ENCODE assay signal across 8 cellular contexts in the genomic region with DNA sequence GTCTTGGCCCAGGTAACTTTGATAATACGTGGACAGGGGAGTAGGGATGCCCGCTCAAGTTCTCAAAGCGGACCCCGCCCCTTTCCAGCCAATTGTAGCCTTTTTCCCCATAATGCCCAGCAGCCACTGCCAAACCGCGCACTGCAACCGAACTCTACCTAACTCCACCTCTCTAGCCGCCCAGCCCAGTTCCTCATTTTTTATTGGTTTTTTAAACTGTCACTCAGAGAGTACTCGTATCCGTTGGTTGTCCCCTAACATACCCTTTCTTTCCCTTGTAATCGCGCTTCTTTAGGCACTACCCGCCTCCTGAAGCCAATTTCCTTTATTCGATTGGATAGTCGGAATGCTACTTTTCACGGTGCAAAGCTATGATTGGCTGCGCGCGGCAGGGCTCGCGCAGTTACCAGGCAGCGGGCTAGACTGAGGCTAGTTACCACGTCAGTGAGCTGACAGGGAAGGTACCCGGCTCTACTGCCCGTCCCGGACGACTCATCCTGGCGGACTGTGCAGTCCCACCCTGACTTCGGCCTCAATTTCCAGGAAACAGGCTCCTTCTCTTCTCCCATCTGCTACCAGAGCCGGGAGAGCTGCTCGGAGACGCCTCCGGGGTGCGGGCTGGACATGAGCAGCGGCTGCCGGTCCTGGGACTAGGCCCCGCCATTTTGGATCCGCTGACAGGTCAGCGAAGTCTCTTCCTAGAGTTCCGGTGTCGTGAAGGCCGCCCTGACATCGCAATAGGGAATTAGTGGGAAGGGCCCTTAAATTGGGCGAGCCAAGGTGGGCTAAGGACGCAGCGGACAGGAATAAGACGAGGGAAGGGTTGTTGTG. TPM values are rescaled to one million over a fixed set of nuclear protein-coding genes. Genes with fewer than 3 reads are reported as not detected.
DNase-seq lines count a peak whose midpoint lies in the region; TF ChIP-seq lines count a peak whose summit lies in the region.

A gene with protein sequence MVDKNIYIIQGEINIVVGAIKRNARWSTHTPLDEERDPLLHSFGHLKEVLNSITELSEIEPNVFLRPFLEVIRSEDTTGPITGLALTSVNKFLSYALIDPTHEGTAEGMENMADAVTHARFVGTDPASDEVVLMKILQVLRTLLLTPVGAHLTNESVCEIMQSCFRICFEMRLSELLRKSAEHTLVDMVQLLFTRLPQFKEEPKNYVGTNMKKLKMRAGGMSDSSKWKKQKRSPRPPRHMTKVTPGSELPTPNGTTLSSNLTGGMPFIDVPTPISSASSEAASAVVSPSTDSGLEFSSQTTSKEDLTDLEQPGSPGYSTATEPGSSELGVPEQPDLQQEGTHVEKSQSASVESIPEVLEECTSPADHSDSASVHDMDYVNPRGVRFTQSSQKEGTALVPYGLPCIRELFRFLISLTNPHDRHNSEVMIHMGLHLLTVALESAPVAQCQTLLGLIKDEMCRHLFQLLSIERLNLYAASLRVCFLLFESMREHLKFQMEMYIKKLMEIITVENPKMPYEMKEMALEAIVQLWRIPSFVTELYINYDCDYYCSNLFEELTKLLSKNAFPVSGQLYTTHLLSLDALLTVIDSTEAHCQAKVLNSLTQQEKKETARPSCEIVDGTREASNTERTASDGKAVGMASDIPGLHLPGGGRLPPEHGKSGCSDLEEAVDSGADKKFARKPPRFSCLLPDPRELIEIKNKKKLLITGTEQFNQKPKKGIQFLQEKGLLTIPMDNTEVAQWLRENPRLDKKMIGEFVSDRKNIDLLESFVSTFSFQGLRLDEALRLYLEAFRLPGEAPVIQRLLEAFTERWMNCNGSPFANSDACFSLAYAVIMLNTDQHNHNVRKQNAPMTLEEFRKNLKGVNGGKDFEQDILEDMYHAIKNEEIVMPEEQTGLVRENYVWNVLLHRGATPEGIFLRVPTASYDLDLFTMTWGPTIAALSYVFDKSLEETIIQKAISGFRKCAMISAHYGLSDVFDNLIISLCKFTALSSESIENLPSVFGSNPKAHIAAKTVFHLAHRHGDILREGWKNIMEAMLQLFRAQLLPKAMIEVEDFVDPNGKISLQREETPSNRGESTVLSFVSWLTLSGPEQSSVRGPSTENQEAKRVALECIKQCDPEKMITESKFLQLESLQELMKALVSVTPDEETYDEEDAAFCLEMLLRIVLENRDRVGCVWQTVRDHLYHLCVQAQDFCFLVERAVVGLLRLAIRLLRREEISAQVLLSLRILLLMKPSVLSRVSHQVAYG (N-terminal part only) (plus strand): TSS at position 432 of the 831 bp plus-strand sequence. CDS start 13,407 bp downstream, outside the sequence.

- DNase-seq in HAP-1 (ENCODE audit: low spot score in 2 of 2) (peak; percentile 96 to 100), MM.1S (peak; percentile 100), SIG-M5 (lab: John Stamatoyannopoulos, UW) (peak; percentile 98), activated gamma-delta T cell (lab: John Stamatoyannopoulos, UW) (peak; percentile 69), fibroblast of the aortic adventitia (ENCODE audit: low read depth) (peak; percentile 100)

- peak within 1 kb of the TSS; percentile 88 for H3K9ac ChIP-seq in ES-I3 (ENCODE audit: low read depth, low read length)
- peak within 1 kb of the TSS; percentile 83 for H3K9ac ChIP-seq in MM.1S (ENCODE audit: low read length)

- TF ChIP-seq CTCF in MM.1S (IDR thresholded peaks at IDR 0.05; ENCODE audit: low read length), result no peak
- no peak for TF ChIP-seq CTCF in fibroblast of the aortic adventitia (IDR thresholded peaks at IDR 0.05; ENCODE audit: insufficient read depth, low read length)
- no peak for TF ChIP-seq CTCF in nephron (IDR thresholded peaks at IDR 0.05; ENCODE audit: unreplicated experiment in 3 of 3)

- H3K36me3 ChIP-seq in ES-I3 (ENCODE audit: insufficient read depth, low read length), result no peaks in the 10 kb centered on the region
- H3K36me3 ChIP-seq in HAP-1 (replicated peaks), result peaks cover 4% of the 10 kb centered on the region
- no peaks in the 10 kb centered on the region for H3K36me3 ChIP-seq in MM.1S (replicated peaks; ENCODE audit: insufficient read depth, low read length)

- H3K27ac Mint-ChIP-seq in nephron, result peak within 1 kb of the TSS; percentile 25 to 92 (median 61)
- H3K27ac Mint-ChIP-seq in stimulated activated naive CD8-positive, alpha-beta T cell treated with anti-CD3 and anti-CD28 coated beads, Interleukin-15, Interleukin-2, amounts not matched to agents 100 ng/mL and 50 ng/mL, for 24 hours, result peak within 1 kb of the TSS; percentile 94

- peaks cover 50% of the 10 kb centered on the region for H3K79me2 ChIP-seq in MM.1S (ENCODE audit: low read length)

- H3K27me3 Mint-ChIP-seq in nephron (ENCODE audit: low read depth), result peaks cover 14% of the 10 kb centered on the region
- peaks cover 17% of the 10 kb centered on the region for H3K27me3 Mint-ChIP-seq in stimulated activated naive CD8-positive, alpha-beta T cell treated with anti-CD3 and anti-CD28 coated beads, Interleukin-15, Interleukin-2, amounts not matched to agents 100 ng/mL and 50 ng/mL, for 24 hours

- no peaks in the 10 kb centered on the region for H3K9me3 Mint-ChIP-seq in nephron
- no peaks in the 10 kb centered on the region for H3K9me3 Mint-ChIP-seq in stimulated activated naive CD8-positive, alpha-beta T cell treated with anti-CD3 and anti-CD28 coated beads, Interleukin-15, Interleukin-2, amounts not matched to agents 100 ng/mL and 50 ng/mL, for 24 hours

- H3K4me3 ChIP-seq in HAP-1, result peak within 1 kb of the TSS; percentile 92
- peak within 1 kb of the TSS; percentile 78 for H3K4me3 ChIP-seq in MM.1S (ENCODE audit: low read length)
- H3K4me3 ChIP-seq in fibroblast of the aortic adventitia (ENCODE audit: low read depth, low read length), result peak within 1 kb of the TSS; percentile 100

- no peaks in the 10 kb centered on the region for H3F3A ChIP-seq in MM.1S (ENCODE audit: insufficient read depth, low read length)

- H3K27ac ChIP-seq in MM.1S (ENCODE audit: low read length), result peak within 1 kb of the TSS; percentile 72

- peak within 1 kb of the TSS; percentile 97 to 99 (median 97) for H3K4me3 Mint-ChIP-seq in nephron
- H3K4me3 Mint-ChIP-seq in stimulated activated naive CD8-positive, alpha-beta T cell treated with anti-CD3 and anti-CD28 coated beads, Interleukin-15, Interleukin-2, amounts not matched to agents 100 ng/mL and 50 ng/mL, for 24 hours, result peak within 1 kb of the TSS; percentile 99

- peaks cover 17% of the 10 kb centered on the region for H4K20me1 ChIP-seq in MM.1S (ENCODE audit: insufficient read depth, low read length)

- H3K4me2 ChIP-seq in MM.1S (ENCODE audit: low read depth, low read length), result peak within 1 kb of the TSS; percentile 88

- H3K27me3 ChIP-seq in HAP-1 (ENCODE audit: low read depth) (no peaks in the 10 kb centered on the region), MM.1S (replicated peaks; ENCODE audit: insufficient read depth, low read length) (peaks cover 7% of the 10 kb centered on the region)

- no peaks in the 10 kb centered on the region for H3K9me3 ChIP-seq in ES-I3 (ENCODE audit: control insufficient read depth, insufficient read depth, low read length)
- H3K9me3 ChIP-seq in HAP-1, result no peaks in the 10 kb centered on the region
- H3K9me3 ChIP-seq in MM.1S (replicated peaks; ENCODE audit: insufficient read depth, low read length), result no peaks in the 10 kb centered on the region

- H3K9me2 ChIP-seq in MM.1S (replicated peaks; ENCODE audit: insufficient read depth, low read length), result no peaks in the 10 kb centered on the region

- in situ Hi-C loops in HAP-1 (cut with MboI; ENCODE audit: low sequenced_read_pairs), result no loop called here

- H3K36me3 Mint-ChIP-seq in nephron (ENCODE audit: low read depth), result peaks cover 7% of the 10 kb centered on the region
- peaks cover 18% of the 10 kb centered on the region for H3K36me3 Mint-ChIP-seq in stimulated activated naive CD8-positive, alpha-beta T cell treated with anti-CD3 and anti-CD28 coated beads, Interleukin-15, Interleukin-2, amounts not matched to agents 100 ng/mL and 50 ng/mL, for 24 hours (ENCODE audit: low read depth)

- H2AFZ ChIP-seq in MM.1S (ENCODE audit: low read length), result peak within 1 kb of the TSS; percentile 94

- H3K4me1 Mint-ChIP-seq in nephron, result peaks cover 38% of the 10 kb centered on the region
- peaks cover 58% of the 10 kb centered on the region for H3K4me1 Mint-ChIP-seq in stimulated activated naive CD8-positive, alpha-beta T cell treated with anti-CD3 and anti-CD28 coated beads, Interleukin-15, Interleukin-2, amounts not matched to agents 100 ng/mL and 50 ng/mL, for 24 hours (ENCODE audit: low read depth)

- H3K4me1 ChIP-seq in ES-I3 (ENCODE audit: insufficient read depth, low read length) (peaks cover 3% of the 10 kb centered on the region; the same call in 1 of the 2 replicates), HAP-1 (peaks cover 22% of the 10 kb centered on the region), MM.1S (ENCODE audit: low read length) (peaks cover 25% of the 10 kb centered on the region)

RNA-seq across cellular contexts. Expression of the gene that starts here (rescaled TPM):
- 21.5 and 52.1 TPM in 2 replicates for total RNA-seq in fibroblast of the aortic adventitia (ENCODE audit: low replicate concordance)

Comparison
In these comparisons a context has a peak if more than half of its experiments do, and no peak if none do; other contexts are left out.
1. Peak in every context shown above with its lines: DNase-seq, H3K4me3 ChIP-seq and H3K27ac ChIP-seq.